Comparison of ENCODE assay signal across 14 cellular contexts in the genomic region with DNA sequence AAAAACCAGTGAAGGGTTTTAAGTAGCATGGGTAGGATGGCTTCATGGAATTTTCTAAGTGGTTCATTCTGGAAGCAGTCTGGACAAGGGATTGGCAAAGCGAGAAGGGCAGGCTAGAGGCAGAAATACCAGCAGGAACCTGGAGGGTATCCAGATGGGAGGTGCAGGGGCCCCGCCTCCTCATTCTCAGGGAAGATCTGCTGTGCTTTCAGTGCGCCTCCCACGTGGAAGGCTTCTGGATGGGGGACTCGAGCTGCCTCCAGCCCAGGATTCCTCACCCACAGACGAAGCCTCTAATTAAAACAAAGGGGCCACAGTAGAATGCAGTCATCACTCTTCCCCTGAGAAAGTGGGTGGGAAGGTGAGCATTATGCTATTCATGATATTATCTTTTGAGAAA.
A peak's percentile ranks its signal among the peaks of the same experiment; 100 is the strongest.
DNase-seq lines count a peak whose midpoint lies in the region; FAIRE-seq and TF ChIP-seq lines count a peak whose summit lies in the region.
"Had no signal": no experiment of that assay in that cellular context is flagged by ENCODE, and none has a peak within 500 bp of the region (broad histone marks: within the 10 kb centered on the region; RNA-seq: fewer than 3 reads in every experiment).

No MANE protein-coding gene starts in this region.

- intact Hi-C loops in uterus (cut with DNase I; ENCODE audit: low total_unique reads): no loop called here

- no peak for FAIRE-seq in frontal cortex (lab: Jason Lieb, UNC)
- FAIRE-seq: endometrium, islet of Langerhans had no signal

- no peak for TF ChIP-seq POLR2A in uterus (IDR thresholded peaks at IDR 0.05)

- no peaks in the 10 kb centered on the region for H3K36me3 ChIP-seq in uterus
- H3K36me3 ChIP-seq: neural progenitor cell, transverse colon had no signal

- no peak overlapping the region for H3K27ac ChIP-seq in uterus
- H3K27ac ChIP-seq: neural progenitor cell, transverse colon had no signal

- H3K4me3 ChIP-seq in choroid plexus epithelial cell (ENCODE audit: low read depth, low read length): no peak overlapping the region
- H3K4me3 ChIP-seq in uterus: no peak overlapping the region
- H3K4me3 ChIP-seq: neural progenitor cell, transverse colon had no signal

- DNase-seq in Ammon's horn (ENCODE audit: low spot score): peak; percentile 48
- DNase-seq in NCI-H2227 (lab: John Stamatoyannopoulos, UW; ENCODE audit: unreplicated experiment): peak; percentile 37
- peak; percentile 22 for DNase-seq in choroid plexus epithelial cell (ENCODE audit: low read depth)
- DNase-seq in kidney glomerular epithelial cell (lab: John Stamatoyannopoulos, UW): peak; percentile 52
- no peak for DNase-seq in frontal cortex (ENCODE audit: low spot score in 2 of 2)
- no peak for DNase-seq in uterus
- DNase-seq in RPMI8226: no peak
- no peak for DNase-seq in activated CD8-positive, alpha-beta memory T cell treated with anti-CD3 and anti-CD28 coated beads, Interleukin-2, amount 50 U/mL, for 48 hours
- DNase-seq: activated CD4-positive, alpha-beta T cell treated with anti-CD3 and anti-CD28 coated beads, Interleukin-2, amount 10 ng/mL, durations not matched to agents 7 days and 5 days; SHP77; transverse colon had no signal

- no peaks in the 10 kb centered on the region for H3K9me3 ChIP-seq in uterus
- H3K9me3 ChIP-seq: transverse colon had no signal

- no peaks in the 10 kb centered on the region for H3K27me3 ChIP-seq in uterus
- H3K27me3 ChIP-seq: neural progenitor cell, transverse colon had no signal

- TF ChIP-seq CTCF in choroid plexus epithelial cell (conservative IDR thresholded peaks at IDR 0.05; ENCODE audit: low read depth, low read length) (no peak), uterus (IDR thresholded peaks at IDR 0.05) (no peak)

- H3K4me1 ChIP-seq in uterus: no peaks in the 10 kb centered on the region
- H3K4me1 ChIP-seq: neural progenitor cell, transverse colon had no signal

Comparison
In these comparisons a context has a peak if more than half of its experiments do, and no peak if none do; other contexts are left out.
1. DNase-seq: peak in Ammon's horn (single experiment), NCI-H2227 (single experiment), choroid plexus epithelial cell (single experiment) and kidney glomerular epithelial cell (single experiment); none in frontal cortex (0 of 2), uterus (0 of 2), RPMI8226 (single experiment) and activated CD8-positive, alpha-beta memory T cell treated with anti-CD3 and anti-CD28 coated beads, Interleukin-2, amount 50 U/mL, for 48 hours (single experiment).